Comparison of ENCODE assay signal across 8 cellular contexts in genomic region chr16:10918294-10919002, GRCh38. TPM values are rescaled to one million over a fixed set of nuclear protein-coding genes. Genes with fewer than 3 reads are reported as not detected.
A peak's percentile ranks its signal among the peaks of the same experiment; 100 is the strongest.
DNase-seq lines count a peak whose midpoint lies in the region; ATAC-seq and TF ChIP-seq lines count a peak whose summit lies in the region.

No MANE protein-coding gene starts in this region.

- H3K4me1 ChIP-seq in left lung: peaks cover 16 to 39% of the 10 kb centered on the region in 2 donors

- ATAC-seq in HG02759 (IDR thresholded peaks at IDR 0.05; ENCODE audit: unreplicated experiment) (peak; percentile 51), left lung (peak; percentile 93), HG02970 (IDR thresholded peaks at IDR 0.05; ENCODE audit: low FRiP score, unreplicated experiment) (no peak)

- no peaks in the 10 kb centered on the region for H3K9me3 ChIP-seq in left lung

- intact Hi-C loops in left lung (cut with DNase I): loop anchor here in 1 of 2 donors (10.0 kb wide), 1 partner anchor 154 kb away; no protein-coding TSS in a partner anchor

- peak overlapping the region in 1 of 2 donors; percentile 17 for H3K27ac ChIP-seq in left lung

- no peaks in the 10 kb centered on the region for H3K27me3 ChIP-seq in left lung

- peak; percentile 100 for TF ChIP-seq CTCF in choroid plexus epithelial cell (conservative IDR thresholded peaks at IDR 0.05; ENCODE audit: low read depth, low read length)
- TF ChIP-seq CTCF in left lung (IDR thresholded peaks at IDR 0.05): peak; percentile 92 to 95

- H3K4me3 ChIP-seq in choroid plexus epithelial cell (ENCODE audit: low read depth, low read length) (peak overlapping the region; percentile 27), left lung (no peak overlapping the region)

- DNase-seq in D341Med (ENCODE audit: low spot score) (peak; percentile 83), NCI-H446 (lab: John Stamatoyannopoulos, UW) (peak; percentile 73 to 89), choroid plexus epithelial cell (ENCODE audit: low read depth) (peak; percentile 97), left lung (peak in 1 of 2 donors; percentile 92)
- DNase-seq in activated CD4-positive, alpha-beta T cell treated with anti-CD3 and anti-CD28 coated beads for 1 hour: peak; percentile 57
- DNase-seq in stimulated activated CD4-positive, alpha-beta T cell treated with anti-CD3 and anti-CD28 coated beads, Interleukin-2, amount 100 ng/mL, for 4 hours (ENCODE audit: low read depth): peak; percentile 58

- peaks cover 0 to 48% of the 10 kb centered on the region in 2 donors for H3K36me3 ChIP-seq in left lung

RNA-seq across cellular contexts. Expression of gene DEXI, which starts 23.8 kb away (rescaled TPM):
- total RNA-seq in left lung: 10 to 100 TPM; 30.2 to 35.8 TPM

RNA-seq across cellular contexts. Expression of gene CLEC16A, which starts 25.9 kb away (rescaled TPM):
- total RNA-seq in left lung: 10 to 100 TPM; 35.6 to 38.6 TPM

RNA-seq across cellular contexts. Expression of gene CIITA, which starts 41.4 kb away (rescaled TPM):
- 10 to 100 TPM; 38.1 to 49.0 TPM for total RNA-seq in left lung
